In genomic region chr22:45579306-45579705, GRCh38 we compare ENCODE assay signal across 17 cellular contexts.
"Had no signal": no experiment of that assay in that cellular context is flagged by ENCODE, and none has a peak within 500 bp of the region (broad histone marks: within the 10 kb centered on the region; RNA-seq: fewer than 3 reads in every experiment).

No MANE protein-coding gene starts in this region.

- ATAC-seq: activated naive CD4-positive, alpha-beta T cell treated with anti-CD3 and anti-CD28 coated beads, Interleukin-2, amount 50 U/mL, for 72 hours; gastroesophageal sphincter; heart right ventricle; left lung; T-helper 17 cell had no signal

- H3K27ac ChIP-seq: adrenal gland, esophagus muscularis mucosa, gastroesophageal sphincter, heart right ventricle, left lung, transverse colon, WERI-Rb-1 had no signal

- H3K4me3 ChIP-seq: adrenal gland, esophagus muscularis mucosa, gastroesophageal sphincter, heart right ventricle, left lung, transverse colon had no signal

- H3K36me3 ChIP-seq: adrenal gland, left lung, transverse colon, WERI-Rb-1 had no signal

- DNase-seq: activated CD4-positive, alpha-beta T cell treated with anti-CD3 and anti-CD28 coated beads for 1 hour; activated CD4-positive, alpha-beta T cell treated with anti-CD3 and anti-CD28 coated beads, Interleukin-2, amount 50 U/mL, for 48 hours; activated gamma-delta T cell treated with Interleukin-2 at 50 U/mL for 16 hours; adrenal gland; effector CD8-positive, alpha-beta T cell; heart right ventricle; left lung; midbrain; nucleus accumbens; retina; stimulated activated CD4-positive, alpha-beta T cell treated with anti-CD3 and anti-CD28 coated beads, Interleukin-2, amount 100 ng/mL, for 24 hours; T-helper 17 cell; transverse colon; WERI-Rb-1 had no signal

- H3K9me3 ChIP-seq: adrenal gland, esophagus muscularis mucosa, gastroesophageal sphincter, heart right ventricle, left lung, transverse colon had no signal
